Comparison of ENCODE assay signal across 18 cellular contexts in the genomic region with DNA sequence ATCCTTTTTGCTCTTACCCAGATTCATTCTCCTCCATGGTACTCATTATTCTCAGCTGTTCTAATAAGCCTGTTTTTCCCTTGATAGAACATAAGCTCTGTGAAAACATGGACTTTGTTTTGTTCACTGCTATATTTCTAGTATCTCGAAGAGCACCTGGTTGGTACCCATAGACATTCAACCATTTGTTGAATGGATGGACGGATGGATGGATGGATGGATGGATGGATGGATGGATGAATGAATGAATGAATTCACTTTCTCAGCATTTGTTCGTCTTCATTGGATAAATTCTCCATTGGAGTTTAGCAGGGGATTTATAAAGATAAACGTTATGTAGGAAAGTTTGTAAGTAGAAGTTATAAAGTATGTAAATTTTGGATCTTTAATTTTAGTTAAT.
"Had no signal": no experiment of that assay in that cellular context is flagged by ENCODE, and none has a peak within 500 bp of the region (broad histone marks: within the 10 kb centered on the region; RNA-seq: fewer than 3 reads in every experiment).

No MANE protein-coding gene starts in this region.

- DNase-seq: cerebellar nuclear complex; colonic mucosa; effector memory CD4-positive, alpha-beta T cell; gastrocnemius medialis; islet precursor cell; naive thymus-derived CD8-positive, alpha-beta T cell; ovary; sigmoid colon; stimulated activated CD4-positive, alpha-beta T cell treated with anti-CD3 and anti-CD28 coated beads, Interleukin-12 subunit alpha, Interleukin-12 subunit beta, amount 100 ng/mL, for 4 hours; stimulated activated naive CD4-positive, alpha-beta T cell treated with Interleukin-2 at 50 U/mL for 16 hours; thyroid gland; upper lobe of left lung; uterus had no signal

- H3K27ac ChIP-seq: colonic mucosa, epithelial cell of prostate, esophagus muscularis mucosa, gastrocnemius medialis, ovary, right atrium auricular region, sigmoid colon, skin epidermis, suprapubic skin, thyroid gland, upper lobe of left lung had no signal

- H3K9me3 Mint-ChIP-seq: naive thymus-derived CD8-positive, alpha-beta T cell had no signal

- H3K27ac Mint-ChIP-seq: naive thymus-derived CD8-positive, alpha-beta T cell had no signal
